ENCODE assay signal across 14 cellular contexts in genomic region chr15:46410681-46411080, GRCh38.
DNase-seq lines count a peak whose midpoint lies in the region; ATAC-seq and TF ChIP-seq lines count a peak whose summit lies in the region.
"Had no signal": no experiment of that assay in that cellular context is flagged by ENCODE, and none has a peak within 500 bp of the region (broad histone marks: within the 10 kb centered on the region; RNA-seq: fewer than 3 reads in every experiment).

No MANE protein-coding gene starts in this region.

- H3K9me3 ChIP-seq in T-helper 17 cell (ENCODE audit: control insufficient read depth, low read length, poor library complexity, severe bottlenecking): no peaks in the 10 kb centered on the region

- ATAC-seq in HG02852 (IDR thresholded peaks at IDR 0.05; ENCODE audit: unreplicated experiment) (no peak), T-helper 17 cell (no peak)

- H3K36me3 Mint-ChIP-seq in progenitor cell of endocrine pancreas (ENCODE audit: insufficient read depth): no peaks in the 10 kb centered on the region
- H3K36me3 Mint-ChIP-seq in T-helper 17 cell (ENCODE audit: low read depth): no peaks in the 10 kb centered on the region
- H3K36me3 Mint-ChIP-seq in mesothelial cell of epicardium: no peaks in the 10 kb centered on the region
- H3K36me3 Mint-ChIP-seq: CD4-positive, alpha-beta memory T cell had no signal

- H3K4me1 Mint-ChIP-seq in progenitor cell of endocrine pancreas (ENCODE audit: low read depth) (peaks cover 5% of the 10 kb centered on the region), T-helper 17 cell (no peaks in the 10 kb centered on the region), mesothelial cell of epicardium (no peaks in the 10 kb centered on the region)
- H3K4me1 Mint-ChIP-seq: CD4-positive, alpha-beta memory T cell had no signal

- H3K9me3 Mint-ChIP-seq in progenitor cell of endocrine pancreas (ENCODE audit: low read depth): no peaks in the 10 kb centered on the region
- no peaks in the 10 kb centered on the region for H3K9me3 Mint-ChIP-seq in mesothelial cell of epicardium
- H3K9me3 Mint-ChIP-seq: HFFc6 had no signal

- H3K27me3 Mint-ChIP-seq in progenitor cell of endocrine pancreas (no peaks in the 10 kb centered on the region), T-helper 17 cell (no peaks in the 10 kb centered on the region), mesothelial cell of epicardium (ENCODE audit: low read depth) (no peaks in the 10 kb centered on the region)
- H3K27me3 Mint-ChIP-seq: CD4-positive, alpha-beta memory T cell had no signal

- DNase-seq in NCI-H69 (lab: John Stamatoyannopoulos, UW) (peak; percentile 65), left kidney (ENCODE audit: low read depth, low spot score) (peak; percentile 96), progenitor cell of endocrine pancreas (ENCODE audit: low spot score, unreplicated experiment) (no peak), T-helper 17 cell (no peak), mesothelial cell of epicardium (ENCODE audit: low spot score in 2 of 2, unreplicated experiment in 2 of 2) (no peak)
- DNase-seq: Calu3; CD4-positive, alpha-beta memory T cell; COR-L47; DMS53; DMS79 treated with DMSO at 0.1 percent for 48 hours; GF-D8; GOT3; HFFc6 had no signal

- H3K27ac Mint-ChIP-seq in progenitor cell of endocrine pancreas (peak overlapping the region; percentile 34), T-helper 17 cell (no peak overlapping the region), mesothelial cell of epicardium (no peak overlapping the region)
- H3K27ac Mint-ChIP-seq: CD4-positive, alpha-beta memory T cell; HFFc6 had no signal

- H3K4me3 Mint-ChIP-seq in progenitor cell of endocrine pancreas (ENCODE audit: low read depth) (no peak overlapping the region), T-helper 17 cell (no peak overlapping the region), mesothelial cell of epicardium (no peak overlapping the region)
- H3K4me3 Mint-ChIP-seq: CD4-positive, alpha-beta memory T cell; HFFc6 had no signal

- no peak for TF ChIP-seq CTCF in progenitor cell of endocrine pancreas (IDR thresholded peaks at IDR 0.05; ENCODE audit: unreplicated experiment)
- no peak for TF ChIP-seq CTCF in mesothelial cell of epicardium (IDR thresholded peaks at IDR 0.05; ENCODE audit: unreplicated experiment)

Comparison
In these comparisons a context has a peak if more than half of its experiments do, and no peak if none do; other contexts are left out.
1. DNase-seq: peak in NCI-H69 (single experiment) and left kidney (single experiment); none in progenitor cell of endocrine pancreas (single experiment), T-helper 17 cell (0 of 3) and mesothelial cell of epicardium (0 of 2).